Comparison of ENCODE assay signal across 8 cellular contexts in genomic region chr15:72117448-72117697, GRCh38. TPM values are rescaled to one million over a fixed set of nuclear protein-coding genes. Genes with fewer than 3 reads are reported as not detected.
DNase-seq lines count a peak whose midpoint lies in the region; ATAC-seq, FAIRE-seq and TF ChIP-seq lines count a peak whose summit lies in the region.

No MANE protein-coding gene starts in this region.

- intact Hi-C loops in pancreas (cut with DNase I): no loop called here

- no peak for FAIRE-seq in pancreas (lab: Jason Lieb, UNC)
- no peak for FAIRE-seq in urothelium cell line (lab: Jason Lieb, UNC)

- TF ChIP-seq POLR2A in gastroesophageal sphincter (IDR thresholded peaks at IDR 0.05): no peak

- WGBS in gastroesophageal sphincter (ENCODE audit: low coverage in 1 of 2), 2 donors: 0% methylated on average over 5 of the region's 27 CpGs; no CpG with 5 or more reads in 1 of the 2 donors
- 0 to 1% methylated on average over 22 to 27 of the region's 27 CpGs for WGBS in pancreas, 2 donors

- no peaks in the 10 kb centered on the region for H3K36me3 ChIP-seq in RWPE2 (ENCODE audit: low read depth)
- no peaks in the 10 kb centered on the region for H3K36me3 ChIP-seq in gastroesophageal sphincter
- H3K36me3 ChIP-seq in pancreas: no peaks in the 10 kb centered on the region

- peak overlapping the region; percentile 80 for H3K27ac ChIP-seq in RWPE2 (ENCODE audit: poor library complexity, severe bottlenecking)
- peak overlapping the region; percentile 64 to 97 (median 93) for H3K27ac ChIP-seq in gastroesophageal sphincter
- H3K27ac ChIP-seq in pancreas: peak overlapping the region; percentile 62 to 95 (median 86)

- H3K9me3 ChIP-seq in RWPE2 (ENCODE audit: severe bottlenecking) (no peaks in the 10 kb centered on the region), gastroesophageal sphincter (no peaks in the 10 kb centered on the region), pancreas (no peaks in the 10 kb centered on the region)

- TF ChIP-seq CTCF in RWPE2 (IDR thresholded peaks at IDR 0.05; ENCODE audit: poor library complexity, severe bottlenecking): no peak
- no peak for TF ChIP-seq CTCF in gastroesophageal sphincter (IDR thresholded peaks at IDR 0.05)
- TF ChIP-seq CTCF in pancreas (IDR thresholded peaks at IDR 0.05): no peak

- H3K4me1 ChIP-seq in RWPE2 (ENCODE audit: insufficient read depth, poor library complexity, severe bottlenecking): peaks cover 7% of the 10 kb centered on the region
- peaks cover 0 to 52% (median 11%) of the 10 kb centered on the region in 3 donors for H3K4me1 ChIP-seq in gastroesophageal sphincter
- H3K4me1 ChIP-seq in pancreas: peaks cover 4 to 10% (median 4%) of the 10 kb centered on the region in 3 donors

- H3K4me3 ChIP-seq in RWPE2 (ENCODE audit: severe bottlenecking) (peak overlapping the region; percentile 92), gastroesophageal sphincter (peak overlapping the region; percentile 50 to 72), pancreas (peak overlapping the region; percentile 88 to 96 (median 90))

- no peak for TF ChIP-seq EP300 in gastroesophageal sphincter (IDR thresholded peaks at IDR 0.05)

- ATAC-seq in GM18909 (IDR thresholded peaks at IDR 0.05; ENCODE audit: poor library complexity, unreplicated experiment) (peak; percentile 51), HG03139 (IDR thresholded peaks at IDR 0.05; ENCODE audit: unreplicated experiment) (peak; percentile 45), RWPE2 (ENCODE audit: low read depth) (peak; percentile 88), gastroesophageal sphincter (peak; percentile 80), pancreas (peak; percentile 53 to 73 (median 66))

- DNase-seq in A172 (ENCODE audit: low spot score) (peak; percentile 46), RWPE2 (ENCODE audit: low spot score) (peak; percentile 94), activated gamma-delta T cell treated with Interleukin-2 at 50 U/mL for 16 hours (peak; percentile 57), pancreas (peak in 2 of 6 donors; percentile 54 to 83), urothelium cell line (ENCODE audit: low spot score) (peak; percentile 84)

- H3K27me3 ChIP-seq in RWPE2 (ENCODE audit: insufficient read depth, poor library complexity, severe bottlenecking): no peaks in the 10 kb centered on the region
- no peaks in the 10 kb centered on the region for H3K27me3 ChIP-seq in gastroesophageal sphincter
- H3K27me3 ChIP-seq in pancreas: no peaks in the 10 kb centered on the region

RNA-seq across cellular contexts. Expression of gene MYO9A, which starts 0.6 kb away (rescaled TPM):
- 14.9 and 18.4 TPM in 2 replicates for total RNA-seq in A172 (2014; rRNA removed; shearing (Covaris generic))
- total RNA-seq in gastroesophageal sphincter (100 to 1,000 TPM in 2 of 4 donors, 10 to 100 TPM in 2; 74.5 to 118 (median 108) TPM), pancreas (10 to 100 TPM in 2 of 6 donors, 1 to 10 TPM in 4; 6.6 to 21.0 (median 9.1) TPM)
- polyA plus RNA-seq in pancreas: 1 to 10 TPM; 1.2 to 1.8 TPM

RNA-seq across cellular contexts. Expression of gene SENP8, which starts 0.8 kb away (rescaled TPM):
- 1.3 and 1.8 TPM in 2 replicates for total RNA-seq in A172 (2014; rRNA removed; shearing (Covaris generic))
- total RNA-seq in gastroesophageal sphincter (1 to 10 TPM in 3 of 4 donors, under 1 TPM in 1; 0.92 to 2.8 (median 2.1) TPM), pancreas (1 to 10 TPM in 5 of 6 donors, under 1 TPM in 1; 0.65 to 2.2 (median 1.6) TPM)
- polyA plus RNA-seq in pancreas: 1 to 10 TPM in 1 of 2 donors, under 1 TPM in 1; 0.49 to 1.4 TPM
